Comparison of ENCODE assay signal across 25 cellular contexts in the genomic region with DNA sequence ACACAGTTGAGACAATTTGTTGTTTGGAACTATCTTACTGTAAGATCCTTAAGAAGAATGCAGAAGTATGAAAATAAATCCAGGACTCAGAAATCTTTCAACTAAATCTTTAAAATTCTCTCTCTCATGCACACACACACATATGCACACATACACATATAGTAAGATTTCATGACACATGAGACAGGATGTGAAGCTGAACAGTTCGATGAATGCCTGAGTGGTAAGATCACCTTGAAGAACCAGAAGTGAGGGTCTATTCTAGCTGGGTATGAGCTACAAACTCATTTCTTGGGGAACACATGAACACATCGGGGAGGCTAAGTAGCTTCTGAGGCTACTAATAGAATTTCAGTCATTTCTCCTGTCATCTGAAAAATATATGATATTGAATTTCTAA.
"Had no signal": no experiment of that assay in that cellular context is flagged by ENCODE, and none has a peak within 500 bp of the region (broad histone marks: within the 10 kb centered on the region; RNA-seq: fewer than 3 reads in every experiment).

No MANE protein-coding gene starts in this region.

- H3K27me3 ChIP-seq: body of pancreas, gastrocnemius medialis, ovary, stomach, vagina had no signal

- H3K36me3 Mint-ChIP-seq: activated naive CD8-positive, alpha-beta T cell treated with anti-CD3 and anti-CD28 coated beads, Interleukin-2, amount 10 ng/mL, durations not matched to agents 7 days and 5 days; memory B cell; natural killer cell treated with Interleukin-12 subunit alpha and Interleukin-12 subunit beta and Interleukin-15 and Interleukin-18, amount 100 ng/mL, for 72 hours; stimulated activated memory B cell treated with anti-CD40 and anti-IgM and Interleukin-4, amounts not matched to agents 10 μg/mL and 1 μg/mL and 100 μg/mL, for 72 hours had no signal

- H3K27ac ChIP-seq: body of pancreas, gastrocnemius medialis, ovary, psoas muscle, stomach, vagina had no signal

- H3K27ac Mint-ChIP-seq: activated naive CD4-positive, alpha-beta T cell treated with anti-CD3 and anti-CD28 coated beads for 36 hours; activated naive CD8-positive, alpha-beta T cell treated with anti-CD3 and anti-CD28 coated beads, Interleukin-2, amount 10 ng/mL, durations not matched to agents 7 days and 5 days; memory B cell; natural killer cell treated with Interleukin-12 subunit alpha and Interleukin-12 subunit beta and Interleukin-15 and Interleukin-18, amount 100 ng/mL, for 72 hours; stimulated activated memory B cell treated with anti-CD40 and anti-IgM and Interleukin-4, amounts not matched to agents 10 μg/mL and 1 μg/mL and 100 μg/mL, for 72 hours; T-helper 1 cell treated with Interleukin-12 subunit alpha and Interleukin-12 subunit beta and Interleukin-4 antibody, amounts not matched to agents 30 μg/mL and 1 μg/mL, for 36 hours had no signal

- H3K4me3 ChIP-seq: body of pancreas, gastrocnemius medialis, ovary, psoas muscle, stomach, vagina had no signal

- H3K9me3 Mint-ChIP-seq: activated naive CD4-positive, alpha-beta T cell treated with anti-CD3 and anti-CD28 coated beads for 36 hours; activated naive CD8-positive, alpha-beta T cell treated with anti-CD3 and anti-CD28 coated beads, Interleukin-2, amount 10 ng/mL, durations not matched to agents 7 days and 5 days; activated T-cell treated with anti-CD3 and anti-CD28 coated beads, Interleukin-2, amount 50 U/mL, for 4 hours; natural killer cell treated with Interleukin-12 subunit alpha and Interleukin-12 subunit beta and Interleukin-15 and Interleukin-18, amount 100 ng/mL, for 72 hours; T-helper 1 cell treated with Interleukin-12 subunit alpha and Interleukin-12 subunit beta and Interleukin-4 antibody, amounts not matched to agents 30 μg/mL and 1 μg/mL, for 36 hours had no signal

- DNase-seq: activated CD4-positive, alpha-beta T cell treated with anti-CD3 and anti-CD28 coated beads for 4 hours; activated CD4-positive, alpha-beta T cell treated with anti-CD3 and anti-CD28 coated beads, Interleukin-2, amount 50 U/mL, for 48 hours; activated CD4-positive, CD25-positive, alpha-beta regulatory T cell; activated CD8-positive, alpha-beta memory T cell treated with anti-CD3 and anti-CD28 coated beads, Interleukin-2, amount 50 U/mL, for 48 hours; activated naive CD4-positive, alpha-beta T cell treated with anti-CD3 and anti-CD28 coated beads for 36 hours; activated naive CD8-positive, alpha-beta T cell treated with anti-CD3 and anti-CD28 coated beads, Interleukin-2, amount 10 ng/mL, durations not matched to agents 7 days and 5 days; activated T-cell treated with anti-CD3 and anti-CD28 coated beads, Interleukin-2, amount 50 U/mL, for 4 hours; body of pancreas; caudate nucleus; dermis blood vessel endothelial cell; effector CD8-positive, alpha-beta T cell; gastrocnemius medialis; hippocampal formation; left cardiac atrium; ovary; psoas muscle; right cardiac atrium; stimulated activated CD4-positive, alpha-beta T cell treated with anti-CD3 and anti-CD28 coated beads, Interleukin-1b, Interleukin-23, amount 100 ng/mL, for 48 hours; stomach had no signal

- H3K27me3 Mint-ChIP-seq: memory B cell; stimulated activated memory B cell treated with anti-CD40 and anti-IgM and Interleukin-4, amounts not matched to agents 10 μg/mL and 1 μg/mL and 100 μg/mL, for 72 hours had no signal

- H3K4me1 ChIP-seq: body of pancreas, gastrocnemius medialis, psoas muscle, stomach, vagina had no signal

- ATAC-seq: activated T-cell treated with anti-CD3 and anti-CD28 coated beads, Interleukin-2, amount 50 U/mL, for 4 hours; body of pancreas; esophagus mucosa; gastrocnemius medialis; left cardiac atrium; natural killer cell treated with Interleukin-12 subunit alpha and Interleukin-12 subunit beta and Interleukin-15 and Interleukin-18, amount 100 ng/mL, for 72 hours; psoas muscle; right cardiac atrium; stimulated activated memory B cell treated with anti-CD40 and anti-IgM and Interleukin-4, amounts not matched to agents 10 μg/mL and 1 μg/mL and 100 μg/mL, for 72 hours had no signal

- H3K4me1 Mint-ChIP-seq: activated naive CD8-positive, alpha-beta T cell treated with anti-CD3 and anti-CD28 coated beads, Interleukin-2, amount 10 ng/mL, durations not matched to agents 7 days and 5 days; memory B cell; stimulated activated memory B cell treated with anti-CD40 and anti-IgM and Interleukin-4, amounts not matched to agents 10 μg/mL and 1 μg/mL and 100 μg/mL, for 72 hours had no signal

- H3K4me3 Mint-ChIP-seq: activated naive CD4-positive, alpha-beta T cell treated with anti-CD3 and anti-CD28 coated beads for 36 hours; activated naive CD8-positive, alpha-beta T cell treated with anti-CD3 and anti-CD28 coated beads, Interleukin-2, amount 10 ng/mL, durations not matched to agents 7 days and 5 days; activated T-cell treated with anti-CD3 and anti-CD28 coated beads, Interleukin-2, amount 50 U/mL, for 4 hours; memory B cell; natural killer cell treated with Interleukin-12 subunit alpha and Interleukin-12 subunit beta and Interleukin-15 and Interleukin-18, amount 100 ng/mL, for 72 hours; stimulated activated memory B cell treated with anti-CD40 and anti-IgM and Interleukin-4, amounts not matched to agents 10 μg/mL and 1 μg/mL and 100 μg/mL, for 72 hours; T-helper 1 cell treated with Interleukin-12 subunit alpha and Interleukin-12 subunit beta and Interleukin-4 antibody, amounts not matched to agents 30 μg/mL and 1 μg/mL, for 36 hours had no signal

- H3K9me3 ChIP-seq: body of pancreas, gastrocnemius medialis, ovary, psoas muscle, stomach, vagina had no signal

- H3K36me3 ChIP-seq: gastrocnemius medialis, ovary, stomach, vagina had no signal
